Comparison of ENCODE assay signal across 29 cellular contexts in genomic region chr2:70603066-70603465, GRCh38. TPM values are rescaled to one million over a fixed set of nuclear protein-coding genes. Genes with fewer than 3 reads are reported as not detected.
DNase-seq lines count a peak whose midpoint lies in the region; ATAC-seq and TF ChIP-seq lines count a peak whose summit lies in the region.
"Had no signal": no experiment of that assay in that cellular context is flagged by ENCODE, and none has a peak within 500 bp of the region (broad histone marks: within the 10 kb centered on the region; RNA-seq: fewer than 3 reads in every experiment).

No MANE protein-coding gene starts in this region.

- TF ChIP-seq CTCF in natural killer cell (IDR thresholded peaks at IDR 0.05): peak; percentile 10
- TF ChIP-seq CTCF in type B pancreatic cell (conservative IDR thresholded peaks at IDR 0.05): peak; percentile 67

- intact Hi-C loops in natural killer cell (cut with micrococcal nuclease): no loop called here
- intact Hi-C loops in activated T-helper 1 cell treated with anti-CD3 and anti-CD28 coated beads, Interleukin-12 subunit alpha, Interleukin-12 subunit beta, Interleukin-2, Interleukin-4 antibody, amounts not matched to agents 30 ng/mL and 10 ng/mL and 1 ng/mL, durations not matched to agents 14 hours and 24 hours and 36 hours (cut with micrococcal nuclease): no loop called here

- H3K4me3 ChIP-seq in Jurkat, Clone E6-1 (ENCODE audit: low read length): no peak overlapping the region
- H3K4me3 ChIP-seq: breast epithelium, coronary artery, K562, MG63, psoas muscle, suprapubic skin had no signal

- DNase-seq in natural killer cell (no peak), type B pancreatic cell (ENCODE audit: extremely low spot score, unreplicated experiment) (no peak), SKM-1 (lab: John Stamatoyannopoulos, UW; ENCODE audit: unreplicated experiment) (no peak), SKM-1 treated with dmso at 0.1 percent for 144 hours (lab: John Stamatoyannopoulos, UW; ENCODE audit: unreplicated experiment) (no peak)
- no peak for DNase-seq in natural killer cell treated with Interleukin-12 subunit alpha and Interleukin-12 subunit beta and Interleukin-15 and Interleukin-18, amount 100 ng/mL, for 72 hours (ENCODE audit: low spot score)
- peak; percentile 62 for DNase-seq in Jurkat, Clone E6-1 (ENCODE audit: low read depth, low spot score)
- no peak for DNase-seq in central memory CD8-positive, alpha-beta T cell (ENCODE audit: low spot score in 2 of 2)
- DNase-seq in activated T-helper 1 cell treated with anti-CD3 and anti-CD28 coated beads, Interleukin-12 subunit alpha, Interleukin-12 subunit beta, Interleukin-2, Interleukin-4 antibody, amounts not matched to agents 30 ng/mL and 10 ng/mL and 1 ng/mL, durations not matched to agents 14 hours and 24 hours and 36 hours (ENCODE audit: low spot score): no peak
- DNase-seq: activated B cell treated with CpG ODN at 0.5 μM for 24 hours; activated CD4-positive, alpha-beta T cell treated with anti-CD3 and anti-CD28 coated beads, Interleukin-2, amount 50 U/mL, for 4 hours; activated CD8-positive, alpha-beta memory T cell treated with anti-CD3 and anti-CD28 coated beads, Interleukin-2, amount 50 U/mL, for 4 hours; CD4-positive, alpha-beta T cell; DMS 273 treated with DMSO at 0.1 percent for 48 hours; effector memory CD8-positive, alpha-beta T cell; foreskin keratinocyte; MG63; NCI-H1436; NCI-H345; psoas muscle; T-helper 9 cell had no signal

- no peaks in the 10 kb centered on the region for H3K36me3 Mint-ChIP-seq in natural killer cell
- H3K36me3 Mint-ChIP-seq in natural killer cell treated with Interleukin-12 subunit alpha and Interleukin-12 subunit beta and Interleukin-15 and Interleukin-18, amount 100 ng/mL, for 72 hours: no peaks in the 10 kb centered on the region
- no peaks in the 10 kb centered on the region for H3K36me3 Mint-ChIP-seq in central memory CD8-positive, alpha-beta T cell (ENCODE audit: insufficient read depth)
- H3K36me3 Mint-ChIP-seq in type B pancreatic cell: no peaks in the 10 kb centered on the region
- no peaks in the 10 kb centered on the region for H3K36me3 Mint-ChIP-seq in activated T-helper 1 cell treated with anti-CD3 and anti-CD28 coated beads, Interleukin-12 subunit alpha, Interleukin-12 subunit beta, Interleukin-2, Interleukin-4 antibody, amounts not matched to agents 30 ng/mL and 10 ng/mL and 1 ng/mL, durations not matched to agents 14 hours and 24 hours and 36 hours (ENCODE audit: low read depth)
- H3K36me3 Mint-ChIP-seq: activated naive CD4-positive, alpha-beta T cell treated with anti-CD3 and anti-CD28 coated beads, Interleukin-2, amount 50 U/mL, for 72 hours had no signal

- no peak overlapping the region for H3K4me3 Mint-ChIP-seq in natural killer cell
- H3K4me3 Mint-ChIP-seq in natural killer cell treated with Interleukin-12 subunit alpha and Interleukin-12 subunit beta and Interleukin-15 and Interleukin-18, amount 100 ng/mL, for 72 hours: no peak overlapping the region
- H3K4me3 Mint-ChIP-seq in central memory CD8-positive, alpha-beta T cell: no peak overlapping the region
- no peak overlapping the region for H3K4me3 Mint-ChIP-seq in type B pancreatic cell
- H3K4me3 Mint-ChIP-seq in activated T-helper 1 cell treated with anti-CD3 and anti-CD28 coated beads, Interleukin-12 subunit alpha, Interleukin-12 subunit beta, Interleukin-2, Interleukin-4 antibody, amounts not matched to agents 30 ng/mL and 10 ng/mL and 1 ng/mL, durations not matched to agents 14 hours and 24 hours and 36 hours: no peak overlapping the region
- H3K4me3 Mint-ChIP-seq: activated B cell treated with CpG ODN at 0.5 μM for 24 hours; CD4-positive, alpha-beta T cell; effector memory CD8-positive, alpha-beta T cell had no signal

- no peaks in the 10 kb centered on the region for H3K9me3 Mint-ChIP-seq in natural killer cell
- H3K9me3 Mint-ChIP-seq in natural killer cell treated with Interleukin-12 subunit alpha and Interleukin-12 subunit beta and Interleukin-15 and Interleukin-18, amount 100 ng/mL, for 72 hours: no peaks in the 10 kb centered on the region
- no peaks in the 10 kb centered on the region for H3K9me3 Mint-ChIP-seq in central memory CD8-positive, alpha-beta T cell
- H3K9me3 Mint-ChIP-seq in type B pancreatic cell: no peaks in the 10 kb centered on the region
- peaks cover 2% of the 10 kb centered on the region for H3K9me3 Mint-ChIP-seq in activated T-helper 1 cell treated with anti-CD3 and anti-CD28 coated beads, Interleukin-12 subunit alpha, Interleukin-12 subunit beta, Interleukin-2, Interleukin-4 antibody, amounts not matched to agents 30 ng/mL and 10 ng/mL and 1 ng/mL, durations not matched to agents 14 hours and 24 hours and 36 hours
- H3K9me3 Mint-ChIP-seq: activated naive CD4-positive, alpha-beta T cell treated with anti-CD3 and anti-CD28 coated beads, Interleukin-2, amount 50 U/mL, for 72 hours; activated T-helper 2 cell treated with anti-CD3 and anti-CD28 coated beads, Interferon-gamma antibody, Interleukin-2, Interleukin-4, amounts not matched to agents 10 μg/mL and 5 μg/mL and 100 μg/mL, durations not matched to agents 14 hours and 24 hours and 36 hours; CD4-positive, alpha-beta T cell; effector memory CD8-positive, alpha-beta T cell had no signal

- H3K27ac Mint-ChIP-seq in natural killer cell (no peak overlapping the region), type B pancreatic cell (no peak overlapping the region)
- no peak overlapping the region for H3K27ac Mint-ChIP-seq in natural killer cell treated with Interleukin-12 subunit alpha and Interleukin-12 subunit beta and Interleukin-15 and Interleukin-18, amount 100 ng/mL, for 72 hours
- H3K27ac Mint-ChIP-seq in central memory CD8-positive, alpha-beta T cell (ENCODE audit: low read depth): peak overlapping the region; percentile 27
- H3K27ac Mint-ChIP-seq in activated T-helper 1 cell treated with anti-CD3 and anti-CD28 coated beads, Interleukin-12 subunit alpha, Interleukin-12 subunit beta, Interleukin-2, Interleukin-4 antibody, amounts not matched to agents 30 ng/mL and 10 ng/mL and 1 ng/mL, durations not matched to agents 14 hours and 24 hours and 36 hours: no peak overlapping the region
- H3K27ac Mint-ChIP-seq: activated B cell treated with CpG ODN at 0.5 μM for 24 hours; activated naive CD4-positive, alpha-beta T cell treated with anti-CD3 and anti-CD28 coated beads, Interleukin-2, amount 50 U/mL, for 72 hours; activated T-helper 2 cell treated with anti-CD3 and anti-CD28 coated beads, Interferon-gamma antibody, Interleukin-2, Interleukin-4, amounts not matched to agents 10 μg/mL and 5 μg/mL and 100 μg/mL, durations not matched to agents 14 hours and 24 hours and 36 hours; CD4-positive, alpha-beta T cell; effector memory CD8-positive, alpha-beta T cell had no signal

- ATAC-seq in natural killer cell: no peak
- ATAC-seq in natural killer cell treated with Interleukin-12 subunit alpha and Interleukin-12 subunit beta and Interleukin-15 and Interleukin-18, amount 100 ng/mL, for 72 hours: no peak
- no peak for ATAC-seq in central memory CD8-positive, alpha-beta T cell (replicated peaks; ENCODE audit: extremely low read depth, poor library complexity, severe bottlenecking)
- ATAC-seq: activated naive CD4-positive, alpha-beta T cell treated with anti-CD3 and anti-CD28 coated beads, Interleukin-2, amount 50 U/mL, for 72 hours; effector memory CD8-positive, alpha-beta T cell; esophagus mucosa; foreskin keratinocyte; K562; psoas muscle; SK-N-SH treated with all-trans-retinoic acid at 6 μM for 48 hours had no signal

- H3K4me1 Mint-ChIP-seq in natural killer cell (no peaks in the 10 kb centered on the region), type B pancreatic cell (ENCODE audit: unreplicated experiment) (no peaks in the 10 kb centered on the region)
- no peaks in the 10 kb centered on the region for H3K4me1 Mint-ChIP-seq in natural killer cell treated with Interleukin-12 subunit alpha and Interleukin-12 subunit beta and Interleukin-15 and Interleukin-18, amount 100 ng/mL, for 72 hours (ENCODE audit: low read depth in 2 of 2)
- H3K4me1 Mint-ChIP-seq in central memory CD8-positive, alpha-beta T cell: no peaks in the 10 kb centered on the region
- H3K4me1 Mint-ChIP-seq in activated T-helper 1 cell treated with anti-CD3 and anti-CD28 coated beads, Interleukin-12 subunit alpha, Interleukin-12 subunit beta, Interleukin-2, Interleukin-4 antibody, amounts not matched to agents 30 ng/mL and 10 ng/mL and 1 ng/mL, durations not matched to agents 14 hours and 24 hours and 36 hours (ENCODE audit: low read depth): no peaks in the 10 kb centered on the region
- H3K4me1 Mint-ChIP-seq: activated B cell treated with CpG ODN at 0.5 μM for 24 hours had no signal

- H3K27me3 Mint-ChIP-seq in natural killer cell (ENCODE audit: low read depth in 2 of 2) (peaks cover 13 to 17% of the 10 kb centered on the region in 2 donors), type B pancreatic cell (peaks cover 25% of the 10 kb centered on the region)
- H3K27me3 Mint-ChIP-seq in natural killer cell treated with Interleukin-12 subunit alpha and Interleukin-12 subunit beta and Interleukin-15 and Interleukin-18, amount 100 ng/mL, for 72 hours: peaks cover 10 to 51% of the 10 kb centered on the region in 2 donors
- peaks cover 69% of the 10 kb centered on the region for H3K27me3 Mint-ChIP-seq in central memory CD8-positive, alpha-beta T cell
- peaks cover 19% of the 10 kb centered on the region for H3K27me3 Mint-ChIP-seq in activated T-helper 1 cell treated with anti-CD3 and anti-CD28 coated beads, Interleukin-12 subunit alpha, Interleukin-12 subunit beta, Interleukin-2, Interleukin-4 antibody, amounts not matched to agents 30 ng/mL and 10 ng/mL and 1 ng/mL, durations not matched to agents 14 hours and 24 hours and 36 hours (ENCODE audit: insufficient read depth)

RNA-seq across cellular contexts. Expression of gene TGFA, which starts 49.4 kb away (rescaled TPM):
- total RNA-seq in natural killer cell (10 to 100 TPM in 1 of 3 donors, 1 to 10 TPM in 2; 5.0 to 13.3 (median 8.6) TPM), type B pancreatic cell (ENCODE audit: low replicate concordance) (6.8 and 21.0 TPM in 2 replicates)
- 1 to 10 TPM in 1 of 2 donors, under 1 TPM in 1; 0.86 to 1.6 TPM for total RNA-seq in natural killer cell treated with Interleukin-12 subunit alpha and Interleukin-12 subunit beta and Interleukin-15 and Interleukin-18, amount 100 ng/mL, for 72 hours
- 3.2 TPM for polyA plus RNA-seq in Jurkat, Clone E6-1 (2012; ENCODE audit: insufficient read depth, insufficient read length)
- total RNA-seq in activated T-helper 1 cell treated with anti-CD3 and anti-CD28 coated beads, Interleukin-12 subunit alpha, Interleukin-12 subunit beta, Interleukin-2, Interleukin-4 antibody, amounts not matched to agents 30 ng/mL and 10 ng/mL and 1 ng/mL, durations not matched to agents 14 hours and 24 hours and 36 hours: not detected in 2 replicates
- total RNA-seq: activated T-helper 2 cell treated with anti-CD3 and anti-CD28 coated beads, Interferon-gamma antibody, Interleukin-2, Interleukin-4, amounts not matched to agents 10 μg/mL and 5 μg/mL and 100 μg/mL, durations not matched to agents 14 hours and 24 hours and 36 hours; G401; K562 had no signal
- polyA plus RNA-seq: K562 had no signal
